Comparison of ENCODE assay signal across 11 cellular contexts in the genomic region with DNA sequence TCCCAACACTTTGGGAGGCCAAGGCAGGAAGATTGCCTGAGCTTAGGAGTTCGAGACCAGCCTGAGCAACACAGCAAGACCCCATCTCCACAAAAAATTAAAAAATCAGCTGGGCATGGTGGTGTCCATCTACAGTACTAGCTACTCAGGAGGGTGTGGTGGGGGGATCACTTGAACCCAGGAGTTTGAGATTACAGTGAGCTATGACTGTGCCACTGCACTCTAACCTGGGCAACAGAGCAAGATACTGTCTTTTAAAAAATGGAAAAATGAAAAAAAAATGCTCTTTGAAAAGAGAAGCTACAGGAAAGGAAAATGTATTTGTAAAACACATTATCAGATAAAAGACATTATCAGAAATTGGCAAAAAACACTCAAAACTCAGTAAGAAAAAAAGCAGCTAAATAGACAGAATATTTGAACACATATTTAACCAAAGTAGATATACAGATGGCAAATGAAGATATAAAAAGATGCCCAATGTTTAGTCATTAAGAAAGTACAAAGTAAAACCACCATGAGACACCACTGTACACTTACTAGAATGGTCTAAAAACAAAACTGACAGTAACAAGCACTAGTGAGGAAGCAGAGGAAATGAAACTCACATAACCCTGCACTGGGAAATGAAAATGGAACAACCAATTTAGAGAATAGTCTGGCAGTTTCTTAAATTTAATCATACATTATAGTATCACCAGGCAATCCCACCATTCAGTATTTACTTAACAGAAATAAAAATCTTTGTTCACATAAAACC. TPM values are rescaled to one million over a fixed set of nuclear protein-coding genes. Genes with fewer than 3 reads are reported as not detected.
DNase-seq lines count a peak whose midpoint lies in the region; ATAC-seq lines count a peak whose summit lies in the region.
"Had no signal": no experiment of that assay in that cellular context is flagged by ENCODE, and none has a peak within 500 bp of the region (broad histone marks: within the 10 kb centered on the region; RNA-seq: fewer than 3 reads in every experiment).

No MANE protein-coding gene starts in this region.

- no peak overlapping the region for H3K14ac ChIP-seq in trophoblast cell (ENCODE audit: low read length)

- H3K4me3 Mint-ChIP-seq in activated T-cell treated with anti-CD3 and anti-CD28 coated beads, Interleukin-2, amount 50 U/mL, for 72 hours = peak overlapping the region; percentile 2 to 78
- H3K4me3 Mint-ChIP-seq in stimulated activated effector memory CD8-positive, alpha-beta T cell treated with anti-CD3 and anti-CD28 coated beads, Interleukin-12 subunit alpha, Interleukin-12 subunit beta, amount 100 ng/mL, for 72 hours = peak overlapping the region; percentile 16

- H3K36me3 ChIP-seq in trophoblast cell (ENCODE audit: control insufficient read depth in 1 of 2, insufficient read depth in 2 of 2, low read length in 2 of 2) = peaks cover 5 to 6% of the 10 kb centered on the region in 2 experiments
- H3K36me3 ChIP-seq: uterus had no signal

- H3K4me1 Mint-ChIP-seq in activated T-cell treated with anti-CD3 and anti-CD28 coated beads, Interleukin-2, amount 50 U/mL, for 72 hours (ENCODE audit: low read depth) = peaks cover 67% of the 10 kb centered on the region
- peaks cover 59% of the 10 kb centered on the region for H3K4me1 Mint-ChIP-seq in stimulated activated effector memory CD8-positive, alpha-beta T cell treated with anti-CD3 and anti-CD28 coated beads, Interleukin-12 subunit alpha, Interleukin-12 subunit beta, amount 100 ng/mL, for 72 hours

- H2AK5ac ChIP-seq in trophoblast cell (ENCODE audit: low read length) = no peak overlapping the region

- H2BK5ac ChIP-seq in trophoblast cell (ENCODE audit: low read depth, low read length, poor library complexity) = no peak overlapping the region

- no peak overlapping the region for H3K23ac ChIP-seq in trophoblast cell (ENCODE audit: low read length)

- no peaks in the 10 kb centered on the region for H3K79me2 ChIP-seq in trophoblast cell (ENCODE audit: control insufficient read depth, insufficient read depth, low read length, poor library complexity)

- H3K9me3 Mint-ChIP-seq in activated T-cell treated with anti-CD3 and anti-CD28 coated beads, Interleukin-2, amount 50 U/mL, for 72 hours = no peaks in the 10 kb centered on the region
- H3K9me3 Mint-ChIP-seq in stimulated activated effector memory CD8-positive, alpha-beta T cell treated with anti-CD3 and anti-CD28 coated beads, Interleukin-12 subunit alpha, Interleukin-12 subunit beta, amount 100 ng/mL, for 72 hours = no peaks in the 10 kb centered on the region

- H2BK120ac ChIP-seq in trophoblast cell (ENCODE audit: insufficient read depth, low read length, poor library complexity) = no peak overlapping the region

- no peaks in the 10 kb centered on the region for H3K27me3 ChIP-seq in trophoblast cell (ENCODE audit: insufficient read depth, low read length)
- H3K27me3 ChIP-seq: uterus had no signal

- no peaks in the 10 kb centered on the region for H3K9me3 ChIP-seq in trophoblast cell (ENCODE audit: insufficient read depth, low read depth, low read length)
- H3K9me3 ChIP-seq: uterus had no signal

- no peak overlapping the region for H3K4me3 ChIP-seq in trophoblast cell (ENCODE audit: low read depth, low read length)
- H3K4me3 ChIP-seq: uterus had no signal

- H3K18ac ChIP-seq in trophoblast cell (ENCODE audit: low read length) = no peak overlapping the region

- H3K27ac ChIP-seq in trophoblast cell (ENCODE audit: low read depth, low read length) = no peak overlapping the region
- H3K27ac ChIP-seq: epithelial cell of prostate had no signal

- no peak for DNase-seq in activated T-cell treated with anti-CD3 and anti-CD28 coated beads, Interleukin-2, amount 50 U/mL, for 72 hours
- no peak for DNase-seq in activated T-cell treated with anti-CD3 and anti-CD28 coated beads, Interleukin-2, amount 50 U/mL, for 48 hours
- DNase-seq in NAMALWA (ENCODE audit: low spot score) (peak; percentile 49), KBM-7 (no peak), dermis blood vessel endothelial cell (no peak), trophoblast cell (no peak)
- no peak for DNase-seq in stimulated activated effector memory CD8-positive, alpha-beta T cell treated with anti-CD3 and anti-CD28 coated beads, Interleukin-12 subunit alpha, Interleukin-12 subunit beta, amount 100 ng/mL, for 72 hours (ENCODE audit: low spot score in 2 of 2)
- DNase-seq: uterus had no signal

- no peak overlapping the region for H2AFZ ChIP-seq in trophoblast cell (ENCODE audit: insufficient read depth, low read length, poor library complexity)

- no peaks in the 10 kb centered on the region for H3K27me3 Mint-ChIP-seq in activated T-cell treated with anti-CD3 and anti-CD28 coated beads, Interleukin-2, amount 50 U/mL, for 72 hours (ENCODE audit: low read depth)
- H3K27me3 Mint-ChIP-seq: progenitor cell of endocrine pancreas had no signal

- H4K8ac ChIP-seq in trophoblast cell (ENCODE audit: low read depth, low read length) = no peak overlapping the region

- no peaks in the 10 kb centered on the region for H3K79me1 ChIP-seq in trophoblast cell (ENCODE audit: low read length)

- H3K4ac ChIP-seq in trophoblast cell (ENCODE audit: low read depth, low read length) = no peak overlapping the region

- in situ Hi-C loops in KBM-7 (cut with MboI; ENCODE audit: low pct_unique_long_range_greater_than_20kb, low sequenced_read_pairs) = no loop called here

- H3K4me2 ChIP-seq in trophoblast cell (ENCODE audit: low read length) = no peak overlapping the region

- peak; percentile 97 to 98 for ATAC-seq in activated T-cell treated with anti-CD3 and anti-CD28 coated beads, Interleukin-2, amount 50 U/mL, for 72 hours (replicated peaks in 1 of 2)
- ATAC-seq in HG02678 (IDR thresholded peaks at IDR 0.05; ENCODE audit: unreplicated experiment) = peak; percentile 99
- ATAC-seq in stimulated activated effector memory CD8-positive, alpha-beta T cell treated with anti-CD3 and anti-CD28 coated beads, Interleukin-12 subunit alpha, Interleukin-12 subunit beta, amount 100 ng/mL, for 72 hours = peak; percentile 99

- H4K12ac ChIP-seq in trophoblast cell (ENCODE audit: low read depth, low read length) = no peak overlapping the region

- no peak overlapping the region for H3K9ac ChIP-seq in trophoblast cell (ENCODE audit: low read length)

- no CpG with 5 or more reads among the region's 1 CpG for WGBS in trophoblast cell (ENCODE audit: extremely low coverage, insufficient coverage, insufficient read length)

- H3K27ac Mint-ChIP-seq in activated T-cell treated with anti-CD3 and anti-CD28 coated beads, Interleukin-2, amount 50 U/mL, for 72 hours = peak overlapping the region; percentile 96
- peak overlapping the region; percentile 59 for H3K27ac Mint-ChIP-seq in stimulated activated effector memory CD8-positive, alpha-beta T cell treated with anti-CD3 and anti-CD28 coated beads, Interleukin-12 subunit alpha, Interleukin-12 subunit beta, amount 100 ng/mL, for 72 hours
- H3K27ac Mint-ChIP-seq: progenitor cell of endocrine pancreas had no signal

- no peak overlapping the region for H2BK12ac ChIP-seq in trophoblast cell (ENCODE audit: low read length)

- H3K36me3 Mint-ChIP-seq in activated T-cell treated with anti-CD3 and anti-CD28 coated beads, Interleukin-2, amount 50 U/mL, for 72 hours (ENCODE audit: insufficient read depth in 2 of 2) = peaks cover 10 to 49% of the 10 kb centered on the region in 2 donors
- H3K36me3 Mint-ChIP-seq in stimulated activated effector memory CD8-positive, alpha-beta T cell treated with anti-CD3 and anti-CD28 coated beads, Interleukin-12 subunit alpha, Interleukin-12 subunit beta, amount 100 ng/mL, for 72 hours = peaks cover 94% of the 10 kb centered on the region

- no peak overlapping the region for H4K91ac ChIP-seq in trophoblast cell (ENCODE audit: low read depth, low read length)

- no peaks in the 10 kb centered on the region for H3K4me1 ChIP-seq in trophoblast cell (ENCODE audit: control insufficient read depth in 1 of 2, insufficient read depth in 2 of 2, low read length in 2 of 2)

RNA-seq across cellular contexts. Expression of a gene that starts 40.5 kb away (rescaled TPM):
- total RNA-seq in activated T-cell treated with anti-CD3 and anti-CD28 coated beads, Interleukin-2, amount 50 U/mL, for 72 hours = 10 to 100 TPM; 26.3 to 30.1 TPM
- 22.1 and 23.7 TPM in 2 replicates for total RNA-seq in dermis blood vessel endothelial cell
- polyA plus RNA-seq in trophoblast cell (2013) = 58.2 and 58.5 TPM in 2 replicates
